ENCODE assay signal across 2 cellular contexts in the genomic region with DNA sequence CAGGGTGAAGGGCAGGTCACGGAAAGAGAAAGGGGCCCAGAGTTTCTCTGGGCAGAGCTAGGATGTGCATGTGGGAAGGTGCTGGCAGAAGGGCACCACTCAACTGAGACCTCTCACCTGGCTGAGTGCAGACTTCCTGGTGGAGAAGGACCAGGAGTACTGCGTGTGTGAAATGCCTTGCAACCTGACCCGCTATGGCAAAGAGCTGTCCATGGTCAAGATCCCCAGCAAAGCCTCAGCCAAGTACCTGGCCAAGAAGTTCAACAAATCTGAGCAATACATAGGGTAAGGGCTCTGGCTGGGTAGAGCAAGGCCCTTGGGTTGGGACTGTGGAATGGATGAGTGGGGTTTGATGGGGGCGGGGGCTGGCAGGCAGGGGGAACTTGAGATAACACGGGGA.
TF ChIP-seq lines count a peak whose summit lies in the region.

No MANE protein-coding gene starts in this region.

TF ChIP-seq in GM23338, 12 proteins besides CTCF, POLR2A, EP300 and RAD21:
- TF ChIP-seq, protein P1, sequence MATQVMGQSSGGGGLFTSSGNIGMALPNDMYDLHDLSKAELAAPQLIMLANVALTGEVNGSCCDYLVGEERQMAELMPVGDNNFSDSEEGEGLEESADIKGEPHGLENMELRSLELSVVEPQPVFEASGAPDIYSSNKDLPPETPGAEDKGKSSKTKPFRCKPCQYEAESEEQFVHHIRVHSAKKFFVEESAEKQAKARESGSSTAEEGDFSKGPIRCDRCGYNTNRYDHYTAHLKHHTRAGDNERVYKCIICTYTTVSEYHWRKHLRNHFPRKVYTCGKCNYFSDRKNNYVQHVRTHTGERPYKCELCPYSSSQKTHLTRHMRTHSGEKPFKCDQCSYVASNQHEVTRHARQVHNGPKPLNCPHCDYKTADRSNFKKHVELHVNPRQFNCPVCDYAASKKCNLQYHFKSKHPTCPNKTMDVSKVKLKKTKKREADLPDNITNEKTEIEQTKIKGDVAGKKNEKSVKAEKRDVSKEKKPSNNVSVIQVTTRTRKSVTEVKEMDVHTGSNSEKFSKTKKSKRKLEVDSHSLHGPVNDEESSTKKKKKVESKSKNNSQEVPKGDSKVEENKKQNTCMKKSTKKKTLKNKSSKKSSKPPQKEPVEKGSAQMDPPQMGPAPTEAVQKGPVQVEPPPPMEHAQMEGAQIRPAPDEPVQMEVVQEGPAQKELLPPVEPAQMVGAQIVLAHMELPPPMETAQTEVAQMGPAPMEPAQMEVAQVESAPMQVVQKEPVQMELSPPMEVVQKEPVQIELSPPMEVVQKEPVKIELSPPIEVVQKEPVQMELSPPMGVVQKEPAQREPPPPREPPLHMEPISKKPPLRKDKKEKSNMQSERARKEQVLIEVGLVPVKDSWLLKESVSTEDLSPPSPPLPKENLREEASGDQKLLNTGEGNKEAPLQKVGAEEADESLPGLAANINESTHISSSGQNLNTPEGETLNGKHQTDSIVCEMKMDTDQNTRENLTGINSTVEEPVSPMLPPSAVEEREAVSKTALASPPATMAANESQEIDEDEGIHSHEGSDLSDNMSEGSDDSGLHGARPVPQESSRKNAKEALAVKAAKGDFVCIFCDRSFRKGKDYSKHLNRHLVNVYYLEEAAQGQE (IDR thresholded peaks at IDR 0.05; ENCODE audit: unreplicated experiment) = peak; percentile 63
- TF ChIP-seq ZNF114 (CRISPR knock-in tag; IDR thresholded peaks at IDR 0.05) = no peak
TF ChIP-seq in GM23338: peak in this region for 1.

TF ChIP-seq in PFSK-1, 5 proteins besides CTCF, POLR2A, EP300 and RAD21 (continued from another document):
- TF ChIP-seq, protein P1 (IDR thresholded peaks at IDR 0.05; ENCODE audit: insufficient read depth in 1 of 2, low read depth in 2 of 2, low read length in 2 of 2) = peak; percentile 18 to 76; a peak in 1 of 4 replicates
